15 cellular contexts compared by ENCODE assay signal in the genomic region with DNA sequence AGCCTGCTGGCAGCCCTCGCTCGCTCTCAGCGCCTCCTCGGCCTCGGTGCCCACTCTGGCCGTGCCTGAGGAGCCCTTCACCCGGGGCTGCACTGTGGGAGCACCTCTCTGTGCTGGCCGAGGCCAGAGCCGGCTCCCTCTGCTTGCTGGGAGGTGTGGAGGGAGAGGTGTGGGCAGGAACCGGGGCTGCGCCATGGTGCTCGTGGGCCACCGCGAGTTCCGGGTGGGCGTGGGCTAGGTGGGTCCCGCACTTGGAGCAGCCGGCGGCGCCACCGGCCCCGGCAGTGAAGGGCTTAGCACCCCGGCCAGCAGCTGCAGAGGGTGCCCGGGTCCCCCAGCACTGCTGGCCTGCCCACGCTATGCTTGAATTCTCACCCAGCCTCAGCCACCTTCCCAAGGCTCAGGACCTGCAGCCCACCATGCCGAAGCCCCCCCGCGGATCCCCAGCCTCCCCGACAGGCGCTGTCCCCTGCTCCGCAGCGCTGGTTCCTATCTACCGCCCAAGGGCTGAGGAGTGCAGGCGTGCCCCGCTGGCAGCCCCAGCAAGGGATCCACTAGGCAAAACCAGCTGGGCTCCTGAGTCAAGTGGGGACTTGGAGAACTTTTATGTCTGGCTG.
A peak's percentile ranks its signal among the peaks of the same experiment; 100 is the strongest.
DNase-seq lines count a peak whose midpoint lies in the region; ATAC-seq and TF ChIP-seq lines count a peak whose summit lies in the region.
"Had no signal": no experiment of that assay in that cellular context is flagged by ENCODE, and none has a peak within 500 bp of the region (broad histone marks: within the 10 kb centered on the region; RNA-seq: fewer than 3 reads in every experiment).

No MANE protein-coding gene starts in this region.

- no peak for TF ChIP-seq CTCF in right atrium auricular region (IDR thresholded peaks at IDR 0.05)
- no peak for TF ChIP-seq CTCF in lung (IDR thresholded peaks at IDR 0.05; ENCODE audit: control extremely low read depth, extremely low read depth)
- no peak for TF ChIP-seq CTCF in spleen (IDR thresholded peaks at IDR 0.05 in 8 of 11, conservative IDR thresholded peaks at IDR 0.05 in 3 of 11)

- H3K4me3 ChIP-seq in right cardiac atrium (ENCODE audit: low read length) (no peak overlapping the region), right atrium auricular region (no peak overlapping the region), lung (no peak overlapping the region), spleen (no peak overlapping the region)
- H3K4me3 ChIP-seq: GM23248, HAP-1 had no signal

- H3K36me3 ChIP-seq in right atrium auricular region (no peaks in the 10 kb centered on the region), lung (ENCODE audit: control insufficient read depth in 2 of 2, insufficient read depth in 2 of 2, low read length in 2 of 2) (no peaks in the 10 kb centered on the region), spleen (no peaks in the 10 kb centered on the region)
- H3K36me3 ChIP-seq: BE2C, HAP-1 had no signal

- DNase-seq in right cardiac atrium (peak in 2 of 3 donors; percentile 31 to 46), right atrium auricular region (ENCODE audit: low spot score) (no peak), lung (ENCODE audit: low spot score) (no peak), spleen (peak; percentile 70), globus pallidus (ENCODE audit: low spot score) (no peak)
- DNase-seq: ACHN; BE2C; C1 segment of cervical spinal cord; CD4-positive, CD25-positive, alpha-beta regulatory T cell; CD8-positive, alpha-beta memory T cell; COR-L47; GM23248 had no signal

- H3K27me3 ChIP-seq in right cardiac atrium (ENCODE audit: control insufficient read depth, insufficient read depth) (no peaks in the 10 kb centered on the region), right atrium auricular region (no peaks in the 10 kb centered on the region), lung (ENCODE audit: control insufficient read depth, insufficient read depth) (no peaks in the 10 kb centered on the region), spleen (replicated peaks in 1 of 7) (no peaks in the 10 kb centered on the region)
- H3K27me3 ChIP-seq: BE2C had no signal

- H3K27ac ChIP-seq in right cardiac atrium (ENCODE audit: low read length), result no peak overlapping the region
- no peak overlapping the region for H3K27ac ChIP-seq in right atrium auricular region
- no peak overlapping the region for H3K27ac ChIP-seq in lung (ENCODE audit: low read depth in 1 of 2, low read length in 1 of 2)
- no peak overlapping the region for H3K27ac ChIP-seq in spleen
- H3K27ac ChIP-seq: GM23248, HL-60 had no signal

- no peaks in the 10 kb centered on the region for H3K9me3 ChIP-seq in right cardiac atrium (ENCODE audit: control insufficient read depth, low read length)
- H3K9me3 ChIP-seq in right atrium auricular region, result no peaks in the 10 kb centered on the region
- H3K9me3 ChIP-seq in lung (ENCODE audit: control insufficient read depth in 2 of 2, insufficient read depth in 1 of 2, low read length in 1 of 2), result peaks cover 0 to 10% of the 10 kb centered on the region in 2 donors
- peaks cover 0 to 46% (median 13%) of the 10 kb centered on the region in 8 donors for H3K9me3 ChIP-seq in spleen
- H3K9me3 ChIP-seq: BE2C, HAP-1 had no signal

- TF ChIP-seq POLR2A in spleen (IDR thresholded peaks at IDR 0.05), result no peak

- 96% methylated on average over 35 of the region's 35 CpGs for WGBS in right cardiac atrium
- 94 to 96% methylated on average over 35 of the region's 35 CpGs for WGBS in lung, 2 donors
- 88 to 97% (median 95%) methylated on average over 13 to 35 of the region's 35 CpGs for WGBS in spleen, 5 donors

- H3K4me1 ChIP-seq in right cardiac atrium (ENCODE audit: control insufficient read depth, insufficient read depth, low read length), result no peaks in the 10 kb centered on the region
- H3K4me1 ChIP-seq in right atrium auricular region, result no peaks in the 10 kb centered on the region
- H3K4me1 ChIP-seq in lung (ENCODE audit: control insufficient read depth in 2 of 2, insufficient read depth in 2 of 2, low read length in 2 of 2), result no peaks in the 10 kb centered on the region
- no peaks in the 10 kb centered on the region for H3K4me1 ChIP-seq in spleen
- H3K4me1 ChIP-seq: BE2C, HAP-1 had no signal

- ATAC-seq in right cardiac atrium (peak in 1 of 2 donors; percentile 36), lung (ENCODE audit: insufficient read depth, low FRiP score) (peak; percentile 27), HG02981 (IDR thresholded peaks at IDR 0.05; ENCODE audit: unreplicated experiment) (no peak)

- intact Hi-C loops in right cardiac atrium (cut with DNase I), result no loop called here
- intact Hi-C loops in spleen (cut with DNase I; ENCODE audit: low total_unique reads), result no loop called here

Comparison
In these comparisons a context has a peak if more than half of its experiments do, and no peak if none do; other contexts are left out.
1. DNase-seq: peak in right cardiac atrium (2 of 3) and spleen (single experiment); none in right atrium auricular region (single experiment), lung (single experiment) and globus pallidus (single experiment).